ENCODE assay signal across 32 cellular contexts in the genomic region with DNA sequence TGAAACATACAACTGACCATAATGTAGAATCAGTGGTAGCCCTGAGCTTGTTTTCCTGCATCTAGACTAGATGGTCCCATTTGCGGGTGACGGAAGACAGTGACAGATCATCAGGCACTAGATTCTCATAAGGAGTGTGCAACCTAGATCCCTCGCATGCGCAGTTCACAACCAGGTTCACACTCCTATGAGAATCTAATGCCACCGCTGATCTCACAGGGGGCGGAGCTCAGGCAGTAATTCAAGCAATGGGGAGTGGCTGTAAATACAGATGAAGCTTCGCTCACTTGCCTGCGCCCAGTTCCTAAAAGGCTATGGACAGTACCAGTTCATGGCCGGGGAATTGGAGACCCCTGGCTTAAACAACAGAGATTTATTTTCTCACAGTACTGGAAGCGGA.
"Had no signal": no experiment of that assay in that cellular context is flagged by ENCODE, and none has a peak within 500 bp of the region (broad histone marks: within the 10 kb centered on the region; RNA-seq: fewer than 3 reads in every experiment).

No MANE protein-coding gene starts in this region.

- H3K4me3 ChIP-seq: ascending aorta, cardiac muscle cell had no signal

- ATAC-seq: activated CD8-positive, alpha-beta T cell treated with anti-CD3 and anti-CD28 coated beads for 36 hours; activated naive CD8-positive, alpha-beta T cell treated with anti-CD3 and anti-CD28 coated beads, Interleukin-2, amount 50 U/mL, for 24 hours; activated T-cell treated with anti-CD3 and anti-CD28 coated beads, Interleukin-2, amount 50 U/mL, for 4 hours; activated T-cell treated with anti-CD3 and anti-CD28 coated beads, Interleukin-2, amount 50 U/mL, for 72 hours; activated T-helper 17 cell treated with anti-CD3 and anti-CD28 coated beads, Interleukin-2, amount 50 U/mL, for 72 hours had no signal

- H3K4me1 ChIP-seq: ascending aorta had no signal

- FAIRE-seq: bronchial epithelial cell, TTC549 had no signal

- H3K27ac ChIP-seq: ascending aorta, cardiac muscle cell, VCaP had no signal

- DNase-seq: activated B cell treated with CpG ODN at 0.5 μM for 24 hours; activated CD4-positive, alpha-beta memory T cell treated with anti-CD3 and anti-CD28 coated beads for 36 hours; activated CD4-positive, alpha-beta T cell treated with anti-CD3 and anti-CD28 coated beads for 4 hours; activated CD4-positive, alpha-beta T cell treated with anti-CD3 and anti-CD28 coated beads, Interleukin-2, amount 10 ng/mL, durations not matched to agents 24 days and 14 days; activated CD4-positive, alpha-beta T cell treated with anti-CD3 and anti-CD28 coated beads, Interleukin-2, amount 50 U/mL, for 1 hour; activated CD4-positive, alpha-beta T cell treated with anti-CD3 and anti-CD28 coated beads, Interleukin-2, amount 50 U/mL, for 4 hours; activated CD4-positive, CD25-positive, alpha-beta regulatory T cell treated with anti-CD3 and anti-CD28 coated beads, Interleukin-2, amount 50 U/mL, for 72 hours; activated CD8-positive, alpha-beta memory T cell treated with anti-CD3 and anti-CD28 coated beads, Interleukin-2, amount 50 U/mL, for 4 hours; activated CD8-positive, alpha-beta T cell treated with anti-CD3 and anti-CD28 coated beads for 36 hours; activated effector memory CD4-positive, alpha-beta T cell treated with anti-CD3 and anti-CD28 coated beads, Interleukin-2, amount 50 U/mL, for 16 hours; activated gamma-delta T cell treated with Interleukin-2 at 50 U/mL for 16 hours; activated naive CD4-positive, alpha-beta T cell; activated naive CD4-positive, alpha-beta T cell treated with anti-CD3 and anti-CD28 coated beads for 36 hours; activated naive CD8-positive, alpha-beta T cell treated with anti-CD3 and anti-CD28 coated beads, Interleukin-2, amount 10 ng/mL, durations not matched to agents 7 days and 5 days; activated naive CD8-positive, alpha-beta T cell treated with anti-CD3 and anti-CD28 coated beads, Interleukin-2, amount 50 U/mL, for 24 hours; activated T-cell treated with anti-CD3 and anti-CD28 coated beads for 4 hours; activated T-cell treated with anti-CD3 and anti-CD28 coated beads, Interleukin-2, amount 50 U/mL, for 1 hour; activated T-cell treated with anti-CD3 and anti-CD28 coated beads, Interleukin-2, amount 50 U/mL, for 4 hours; activated T-cell treated with anti-CD3 and anti-CD28 coated beads, Interleukin-2, amount 50 U/mL, for 72 hours; amygdala; anterior cingulate cortex; caudate nucleus; cerebellar nuclear complex; T-helper 1 cell; T-helper 2 cell; T-helper 9 cell had no signal

- H3K36me3 ChIP-seq: ascending aorta, cardiac muscle cell had no signal

- H3K27me3 ChIP-seq: ascending aorta, cardiac muscle cell had no signal

- H3K9me3 ChIP-seq: ascending aorta had no signal
